ENCODE assay signal across 9 cellular contexts in the genomic region with DNA sequence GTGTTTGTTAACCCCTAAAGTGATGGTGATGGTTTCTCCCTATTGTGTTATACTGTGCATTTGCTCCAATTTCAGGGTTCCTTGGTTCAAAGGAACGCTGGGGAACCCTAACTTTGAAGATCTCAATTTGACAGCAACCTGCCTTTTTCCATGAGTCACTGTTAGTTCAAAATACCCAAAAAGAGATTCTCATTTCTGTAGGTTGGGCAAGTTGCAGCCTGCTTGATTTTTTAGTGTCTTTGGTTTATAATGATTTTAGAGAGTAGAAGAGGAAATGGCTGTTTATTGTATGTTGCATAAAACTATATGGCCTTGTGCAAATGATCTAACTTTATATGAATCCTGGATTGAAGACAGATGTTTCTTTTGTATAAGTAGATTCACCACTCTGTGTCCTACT. TPM values are rescaled to one million over a fixed set of nuclear protein-coding genes. Genes with fewer than 3 reads are reported as not detected.
DNase-seq lines count a peak whose midpoint lies in the region; ATAC-seq and TF ChIP-seq lines count a peak whose summit lies in the region.
"Had no signal": no experiment of that assay in that cellular context is flagged by ENCODE, and none has a peak within 500 bp of the region (broad histone marks: within the 10 kb centered on the region; RNA-seq: fewer than 3 reads in every experiment).

No MANE protein-coding gene starts in this region.

- H3K9ac ChIP-seq in DND-41 (ENCODE audit: low read depth, low read length) (no peak overlapping the region), IMR-90 (ENCODE audit: low read depth, low read length) (no peak overlapping the region)

- H3K9me3 ChIP-seq in DND-41 (ENCODE audit: insufficient read depth, low read length, severe bottlenecking) (no peaks in the 10 kb centered on the region), IMR-90 (ENCODE audit: control insufficient read depth, insufficient read depth, low read length) (no peaks in the 10 kb centered on the region), body of pancreas (no peaks in the 10 kb centered on the region)

- H2BK20ac ChIP-seq in IMR-90 (ENCODE audit: low read depth, low read length) = peak overlapping the region; percentile 95; the same call in 1 of the 2 replicates

- peak overlapping the region; percentile 91 for H2BK120ac ChIP-seq in IMR-90 (ENCODE audit: low read depth, low read length)

- H3K4me2 ChIP-seq in DND-41 (ENCODE audit: insufficient read depth, low read length) (no peak overlapping the region), IMR-90 (ENCODE audit: low read depth, low read length) (peak overlapping the region; percentile 73; the same call in 1 of the 2 replicates)

- peaks cover 65% of the 10 kb centered on the region for H3K4me1 Mint-ChIP-seq in nephron
- H3K4me1 Mint-ChIP-seq in nephron progenitor cell = peaks cover 41% of the 10 kb centered on the region

- peak overlapping the region; percentile 65; the same call in 1 of the 2 replicates for H4K5ac ChIP-seq in IMR-90 (ENCODE audit: low read depth, low read length)

- peak overlapping the region; percentile 48 for H2AK5ac ChIP-seq in IMR-90 (ENCODE audit: low read depth, low read length)

- H3K27me3 Mint-ChIP-seq in nephron (ENCODE audit: low read depth) (no peaks in the 10 kb centered on the region), nephron progenitor cell (ENCODE audit: low read depth, poor library complexity) (no peaks in the 10 kb centered on the region)

- no CpG with 5 or more reads among the region's 1 CpG for WGBS in IMR-90 (ENCODE audit: extremely low coverage in 2 of 2, insufficient read length in 1 of 2), 2 experiments
- WGBS in body of pancreas, 2 donors = 82 to 84% methylated on average over 1 of the region's 1 CpG

- in situ Hi-C loops in IMR-90 (cut with MboI; ENCODE audit: low sequenced_read_pairs) = no loop called here

- H3K79me2 ChIP-seq in DND-41 (ENCODE audit: insufficient read depth, low read length) = no peaks in the 10 kb centered on the region

- H4K8ac ChIP-seq in IMR-90 (ENCODE audit: low read depth in 2 of 2, low read length in 2 of 2) = peak overlapping the region; percentile 40 to 42; a peak in 2 of 4 replicates

- peaks cover 6% of the 10 kb centered on the region for H3K36me3 Mint-ChIP-seq in nephron (ENCODE audit: low read depth)
- peaks cover 19% of the 10 kb centered on the region for H3K36me3 Mint-ChIP-seq in nephron progenitor cell (ENCODE audit: low read depth)

- H3K36me3 ChIP-seq in DND-41 (ENCODE audit: insufficient read depth, low read length) = no peaks in the 10 kb centered on the region
- H3K36me3 ChIP-seq in IMR-90 (ENCODE audit: control insufficient read depth, insufficient read depth, low read length) = no peaks in the 10 kb centered on the region
- H3K36me3 ChIP-seq in body of pancreas (replicated peaks in 1 of 2; ENCODE audit: insufficient read depth in 1 of 2, low read depth in 2 of 2) = no peaks in the 10 kb centered on the region

- BruUV-seq in IMR-90 (replicated peaks; lab: Mats Ljungman, UMichigan) = no TSS peak

- H2AFZ ChIP-seq in DND-41 (ENCODE audit: low read depth, low read length) = peak overlapping the region; percentile 29; the same call in 1 of the 2 replicates
- H2AFZ ChIP-seq in IMR-90 (replicated peaks; ENCODE audit: low read length, poor library complexity) = no peak overlapping the region

- dilution Hi-C loops in IMR-90 (cut with HindIII; ENCODE audit: low sequenced_read_pairs, unreplicated experiment) = no loop called here

- no peak overlapping the region for H2AK9ac ChIP-seq in IMR-90 (replicated peaks; ENCODE audit: low read depth, low read length, poor library complexity)

- TF ChIP-seq RAD21 in IMR-90 (IDR thresholded peaks at IDR 0.05; ENCODE audit: low read length) = no peak

- peaks cover 45 to 73% of the 10 kb centered on the region in 2 experiments for H3K79me1 ChIP-seq in IMR-90 (ENCODE audit: low read depth in 1 of 2, low read length in 2 of 2)

- H3K27me3 ChIP-seq in DND-41 (ENCODE audit: insufficient read depth, low read length, poor library complexity) (peaks cover 3% of the 10 kb centered on the region), IMR-90 (ENCODE audit: control insufficient read depth, insufficient read depth, low read length) (no peaks in the 10 kb centered on the region), body of pancreas (no peaks in the 10 kb centered on the region)

- no peak overlapping the region for H3K4me3 Mint-ChIP-seq in nephron
- no peak overlapping the region for H3K4me3 Mint-ChIP-seq in nephron progenitor cell

- POLR2A ChIA-PET in IMR-90 (lab: Charles Lee; ENCODE audit: unreplicated experiment) = no interaction called here

- H3K27ac Mint-ChIP-seq in nephron (peak overlapping the region; percentile 80 to 90 (median 88)), nephron progenitor cell (no peak overlapping the region)

- CTCF ChIA-PET in IMR-90 (lab: Yijun Ruan, JAX) = no interaction called here

- ATAC-seq in DND-41 (ENCODE audit: insufficient read depth, low read depth) (no peak), IMR-90 (ENCODE audit: low read depth) (no peak), body of pancreas (no peak), HG02678 (IDR thresholded peaks at IDR 0.05; ENCODE audit: unreplicated experiment) (no peak)

- DNase-seq in DND-41 (no peak), IMR-90 (no peak), body of pancreas (no peak), iPS-NIHi7 (ENCODE audit: extremely low spot score) (no peak), middle frontal gyrus (ENCODE audit: extremely low spot score, low spot score) (no peak), nephron progenitor cell (no peak)

- no peaks in the 10 kb centered on the region for H4K20me1 ChIP-seq in DND-41 (ENCODE audit: insufficient read depth, low read length)
- no peaks in the 10 kb centered on the region for H4K20me1 ChIP-seq in IMR-90 (ENCODE audit: insufficient read depth, low read length)

- H4K91ac ChIP-seq in IMR-90 (ENCODE audit: insufficient read depth, low read depth, low read length) = peak overlapping the region; percentile 18; the same call in 1 of the 2 replicates

- intact Hi-C loops in IMR-90 (cut with micrococcal nuclease) = loop anchor here (2.0 kb wide), 1 partner anchor 15 kb away; no protein-coding TSS in a partner anchor
- intact Hi-C loops in body of pancreas (cut with DNase I) = no loop called here

- H2BK5ac ChIP-seq in IMR-90 (ENCODE audit: low read depth, low read length, poor library complexity, severe bottlenecking) = peak overlapping the region; percentile 74

- peak overlapping the region; percentile 79 for H3K4ac ChIP-seq in IMR-90 (ENCODE audit: low read depth, low read length)

- H3K23ac ChIP-seq in IMR-90 (ENCODE audit: low read depth, low read length) = peak overlapping the region; percentile 82; the same call in 1 of the 2 replicates

- peak overlapping the region; percentile 42; the same call in 1 of the 2 replicates for H3K56ac ChIP-seq in IMR-90 (ENCODE audit: extremely low read depth, insufficient read depth, low read length)

- H3K18ac ChIP-seq in IMR-90 (ENCODE audit: low read depth, low read length) = peak overlapping the region; percentile 84; the same call in 1 of the 2 replicates

- TF ChIP-seq CTCF in DND-41 (IDR thresholded peaks at IDR 0.05; ENCODE audit: borderline replicate concordance, extremely low read depth, low read length, poor library complexity, severe bottlenecking) (no peak), IMR-90 (conservative IDR thresholded peaks at IDR 0.05; ENCODE audit: low read depth, low read length) (no peak), body of pancreas (IDR thresholded peaks at IDR 0.05) (no peak), nephron (IDR thresholded peaks at IDR 0.05; ENCODE audit: unreplicated experiment in 3 of 3) (no peak), nephron progenitor cell (IDR thresholded peaks at IDR 0.05) (no peak)

- H3K9me3 Mint-ChIP-seq in nephron (no peaks in the 10 kb centered on the region), nephron progenitor cell (peaks cover 8% of the 10 kb centered on the region)

- peaks cover 11% of the 10 kb centered on the region for H3K9me1 ChIP-seq in IMR-90 (ENCODE audit: insufficient read depth, low read length)

- H3K4me3 ChIP-seq in DND-41 (ENCODE audit: low read depth in 1 of 2, low read length in 2 of 2) (no peak overlapping the region), IMR-90 (ENCODE audit: insufficient read depth, low read depth, low read length) (no peak overlapping the region), body of pancreas (no peak overlapping the region)
- H3K4me3 ChIP-seq: lung had no signal

- H3K14ac ChIP-seq in IMR-90 (replicated peaks; ENCODE audit: low read depth, low read length) = peak overlapping the region; percentile 82

- TF ChIP-seq POLR2A in IMR-90 (IDR thresholded peaks at IDR 0.05; ENCODE audit: low read depth, low read length) = no peak
- TF ChIP-seq POLR2A in body of pancreas (IDR thresholded peaks at IDR 0.05) = no peak

- H3K4me1 ChIP-seq in DND-41 (ENCODE audit: insufficient read depth, low read length) = peaks cover 13% of the 10 kb centered on the region
- peaks cover 20% of the 10 kb centered on the region for H3K4me1 ChIP-seq in IMR-90 (ENCODE audit: control insufficient read depth, insufficient read depth, low read length)
- peaks cover 42% of the 10 kb centered on the region for H3K4me1 ChIP-seq in body of pancreas

- peak overlapping the region; percentile 35; the same call in 1 of the 2 replicates for H3K27ac ChIP-seq in DND-41 (ENCODE audit: low read length)
- H3K27ac ChIP-seq in IMR-90 (ENCODE audit: insufficient read depth, low read length) = peak overlapping the region; percentile 33; the same call in 1 of the 2 replicates
- peak overlapping the region; percentile 60 to 85 (median 81) for H3K27ac ChIP-seq in body of pancreas

- H2BK15ac ChIP-seq in IMR-90 (ENCODE audit: low read depth, low read length) = peak overlapping the region; percentile 88

TF ChIP-seq in IMR-90, 13 proteins besides CTCF, POLR2A, EP300 and RAD21 (continues in another document):
- TF ChIP-seq MXI1 (IDR thresholded peaks at IDR 0.05; ENCODE audit: borderline replicate concordance, low read depth, low read length) (no peak), CEBPB (IDR thresholded peaks at IDR 0.05; ENCODE audit: low read depth, low read length) (no peak), NFE2L2 (IDR thresholded peaks at IDR 0.05; ENCODE audit: low read depth, low read length) (no peak)
- TF ChIP-seq, protein P1, sequence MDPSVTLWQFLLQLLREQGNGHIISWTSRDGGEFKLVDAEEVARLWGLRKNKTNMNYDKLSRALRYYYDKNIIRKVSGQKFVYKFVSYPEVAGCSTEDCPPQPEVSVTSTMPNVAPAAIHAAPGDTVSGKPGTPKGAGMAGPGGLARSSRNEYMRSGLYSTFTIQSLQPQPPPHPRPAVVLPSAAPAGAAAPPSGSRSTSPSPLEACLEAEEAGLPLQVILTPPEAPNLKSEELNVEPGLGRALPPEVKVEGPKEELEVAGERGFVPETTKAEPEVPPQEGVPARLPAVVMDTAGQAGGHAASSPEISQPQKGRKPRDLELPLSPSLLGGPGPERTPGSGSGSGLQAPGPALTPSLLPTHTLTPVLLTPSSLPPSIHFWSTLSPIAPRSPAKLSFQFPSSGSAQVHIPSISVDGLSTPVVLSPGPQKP (IDR thresholded peaks at IDR 0.05; ENCODE audit: borderline replicate concordance, low read depth, low read length) = no peak

RNA-seq across cellular contexts. Expression of gene GAB1, which starts 23.1 kb away (rescaled TPM):
- 8.9 and 12.0 TPM in 2 replicates for total RNA-seq in IMR-90 (2012; rRNA removed)
- polyA plus RNA-seq in IMR-90 (2012; rRNA removed) = 2.8 and 3.4 TPM in 2 replicates
- polyA plus RNA-seq in IMR-90 (2012; cell fraction: cytosol; rRNA removed) = 1.5 and 1.9 TPM in 2 replicates
- polyA plus RNA-seq in IMR-90 (2012; cell fraction: nucleus; rRNA removed; ENCODE audit: low replicate concordance) = 1.5 and 12.0 TPM in 2 replicates
- total RNA-seq in body of pancreas = 10 to 100 TPM; 13.0 to 26.0 TPM
